14 cellular contexts compared by ENCODE assay signal in genomic region chr12:65163755-65164154, GRCh38. TPM values are rescaled to one million over a fixed set of nuclear protein-coding genes. Genes with fewer than 3 reads are reported as not detected.
DNase-seq lines count a peak whose midpoint lies in the region; ATAC-seq lines count a peak whose summit lies in the region.
"Had no signal": no experiment of that assay in that cellular context is flagged by ENCODE, and none has a peak within 500 bp of the region (broad histone marks: within the 10 kb centered on the region; RNA-seq: fewer than 3 reads in every experiment).

No MANE protein-coding gene starts in this region.

- peaks cover 3% of the 10 kb centered on the region for H3K4me1 ChIP-seq in GM23248 (ENCODE audit: insufficient read depth)

- peak; percentile 67 for DNase-seq in SIG-M5 treated with dmso at 0.1 percent for 504 hours (lab: John Stamatoyannopoulos, UW; ENCODE audit: unreplicated experiment)
- DNase-seq in glomerular visceral epithelial cell (ENCODE audit: extremely low spot score) = no peak
- no peak for DNase-seq in T-helper 17 cell
- no peak for DNase-seq in hypothalamus (lab: John Stamatoyannopoulos, UW)
- DNase-seq in GM23248 = no peak
- DNase-seq: NCI-H187 had no signal

- no peak overlapping the region for H3K4me2 ChIP-seq in GM23248 (ENCODE audit: unreplicated experiment)
- H3K4me2 ChIP-seq: hepatocyte had no signal

- peaks cover 38% of the 10 kb centered on the region for H3K27me3 Mint-ChIP-seq in T-helper 17 cell

- ATAC-seq in GM18861 (IDR thresholded peaks at IDR 0.05; ENCODE audit: unreplicated experiment) (peak; percentile 52), GM21515 (IDR thresholded peaks at IDR 0.05; ENCODE audit: unreplicated experiment) (peak; percentile 59), HG03139 (IDR thresholded peaks at IDR 0.05; ENCODE audit: unreplicated experiment) (peak; percentile 67), T-helper 17 cell (no peak)

- no peaks in the 10 kb centered on the region for H4K20me1 ChIP-seq in GM23248 (ENCODE audit: insufficient read depth)

- no peak overlapping the region for H3K4me3 Mint-ChIP-seq in T-helper 17 cell

- no peaks in the 10 kb centered on the region for H3K36me3 ChIP-seq in GM23248 (ENCODE audit: low read depth)

- 53 to 64% methylated on average over 3 of the region's 3 CpGs for WGBS in GM23248 (ENCODE audit: low coverage in 1 of 2, low lambda C conversion rate in 2 of 2, missing lambda C conversion rate in 2 of 2), 2 experiments

- H3K36me3 Mint-ChIP-seq in T-helper 17 cell (ENCODE audit: low read depth) = peaks cover 6% of the 10 kb centered on the region
- H3K36me3 Mint-ChIP-seq: activated naive CD4-positive, alpha-beta T cell treated with anti-CD3 and anti-CD28 coated beads, Interleukin-2, amount 50 U/mL, for 72 hours had no signal

- no peak overlapping the region for H3K9ac ChIP-seq in GM23248

- H3K9me2 ChIP-seq in GM23248 (ENCODE audit: insufficient read depth) = no peaks in the 10 kb centered on the region

- no peaks in the 10 kb centered on the region for H3K4me1 Mint-ChIP-seq in T-helper 17 cell

- H3K4me3 ChIP-seq in GM23248 = no peak overlapping the region
- H3K4me3 ChIP-seq: hepatocyte had no signal

- no peak overlapping the region for H2AFZ ChIP-seq in GM23248
- H2AFZ ChIP-seq: hepatocyte had no signal

- H3K9me3 ChIP-seq in T-helper 17 cell (ENCODE audit: control insufficient read depth, low read length, poor library complexity, severe bottlenecking) (no peaks in the 10 kb centered on the region), GM23248 (ENCODE audit: low read depth) (no peaks in the 10 kb centered on the region)

- H3K27me3 ChIP-seq in GM23248 (replicated peaks; ENCODE audit: insufficient read depth) = peaks cover 41% of the 10 kb centered on the region
- H3K27me3 ChIP-seq: hepatocyte had no signal

- no peaks in the 10 kb centered on the region for H3F3A ChIP-seq in GM23248 (ENCODE audit: insufficient read depth)

- H3K27ac ChIP-seq in GM23248 = no peak overlapping the region
- H3K27ac ChIP-seq: hepatocyte had no signal

- no peak overlapping the region for H3K27ac Mint-ChIP-seq in T-helper 17 cell
- H3K27ac Mint-ChIP-seq: activated naive CD4-positive, alpha-beta T cell treated with anti-CD3 and anti-CD28 coated beads, Interleukin-2, amount 50 U/mL, for 72 hours had no signal

- in situ Hi-C loops in GM23248 (cut with MboI) = no loop called here

- H3K79me2 ChIP-seq in GM23248 (ENCODE audit: insufficient read depth) = peaks cover 4% of the 10 kb centered on the region

RNA-seq across cellular contexts. Expression of gene LEMD3, which starts 5.6 kb away (rescaled TPM):
- 10 to 100 TPM; 52.2 to 62.1 TPM for total RNA-seq in T-helper 17 cell
- total RNA-seq in GM23248 (2014; rRNA removed; shearing (Covaris generic)) = 17.9 and 36.3 TPM in 2 replicates
- polyA plus RNA-seq in GM23248 (2016; fragmentation: Nextera tagmentation; extraction: Ambion mirVana) = 8.4 and 8.6 TPM in 2 replicates

RNA-seq across cellular contexts. Expression of gene WIF1, which starts 42.6 kb away (rescaled TPM):
- total RNA-seq in T-helper 17 cell = not detected
- total RNA-seq in GM23248 (2014; rRNA removed; shearing (Covaris generic)) = not detected in 2 replicates
- not detected in 2 replicates for polyA plus RNA-seq in GM23248 (2016; fragmentation: Nextera tagmentation; extraction: Ambion mirVana)
- total RNA-seq: activated naive CD4-positive, alpha-beta T cell treated with anti-CD3 and anti-CD28 coated beads, Interleukin-2, amount 50 U/mL, for 72 hours; HT1080; pulmonary artery endothelial cell; RPMI7951 had no signal
